23 cellular contexts compared by ENCODE assay signal in genomic region chr11:76806131-76806530, GRCh38. TPM values are rescaled to one million over a fixed set of nuclear protein-coding genes. Genes with fewer than 3 reads are reported as not detected.
DNase-seq lines count a peak whose midpoint lies in the region; ATAC-seq and TF ChIP-seq lines count a peak whose summit lies in the region.
"Had no signal": no experiment of that assay in that cellular context is flagged by ENCODE, and none has a peak within 500 bp of the region (broad histone marks: within the 10 kb centered on the region; RNA-seq: fewer than 3 reads in every experiment).

No MANE protein-coding gene starts in this region.

- TF ChIP-seq CTCF in activated CD8-positive, alpha-beta T cell treated with anti-CD3 and anti-CD28 coated beads for 36 hours (IDR thresholded peaks at IDR 0.05): no peak
- TF ChIP-seq CTCF in lung (IDR thresholded peaks at IDR 0.05; ENCODE audit: control extremely low read depth, extremely low read depth) (no peak), type B pancreatic cell (conservative IDR thresholded peaks at IDR 0.05) (no peak)

- H3K4me1 Mint-ChIP-seq in activated CD8-positive, alpha-beta T cell treated with anti-CD3 and anti-CD28 coated beads, Interleukin-2, amount 10 ng/mL, durations not matched to agents 7 days and 5 days (ENCODE audit: low read depth): peaks cover 38% of the 10 kb centered on the region
- H3K4me1 Mint-ChIP-seq in activated CD8-positive, alpha-beta T cell treated with anti-CD3 and anti-CD28 coated beads for 36 hours (ENCODE audit: low read depth): peaks cover 32% of the 10 kb centered on the region
- peaks cover 38% of the 10 kb centered on the region for H3K4me1 Mint-ChIP-seq in activated T-helper 2 cell treated with anti-CD3 and anti-CD28 coated beads, Interferon-gamma antibody, Interleukin-2, Interleukin-4, amounts not matched to agents 10 μg/mL and 5 μg/mL and 100 μg/mL, durations not matched to agents 14 hours and 24 hours and 36 hours (ENCODE audit: low read depth)
- peaks cover 19% of the 10 kb centered on the region for H3K4me1 Mint-ChIP-seq in type B pancreatic cell (ENCODE audit: unreplicated experiment)

- H3K9me3 Mint-ChIP-seq in activated CD8-positive, alpha-beta T cell treated with anti-CD3 and anti-CD28 coated beads, Interleukin-2, amount 10 ng/mL, durations not matched to agents 7 days and 5 days (ENCODE audit: insufficient read depth): no peaks in the 10 kb centered on the region
- no peaks in the 10 kb centered on the region for H3K9me3 Mint-ChIP-seq in activated CD8-positive, alpha-beta T cell treated with anti-CD3 and anti-CD28 coated beads for 36 hours
- no peaks in the 10 kb centered on the region for H3K9me3 Mint-ChIP-seq in activated T-helper 2 cell treated with anti-CD3 and anti-CD28 coated beads, Interferon-gamma antibody, Interleukin-2, Interleukin-4, amounts not matched to agents 10 μg/mL and 5 μg/mL and 100 μg/mL, durations not matched to agents 14 hours and 24 hours and 36 hours
- no peaks in the 10 kb centered on the region for H3K9me3 Mint-ChIP-seq in type B pancreatic cell
- H3K9me3 Mint-ChIP-seq: dendritic cell treated with granulocyte-macrophage colony-stimulating factor and Interleukin-4, amounts not matched to agents 40 ng/mL and 50 ng/mL, for 4 days; stimulated activated effector memory CD8-positive, alpha-beta T cell treated with anti-CD3 and anti-CD28 coated beads, Interleukin-12 subunit alpha, Interleukin-12 subunit beta, amount 100 ng/mL, for 72 hours had no signal

- DNase-seq in activated CD8-positive, alpha-beta T cell treated with anti-CD3 and anti-CD28 coated beads, Interleukin-2, amount 10 ng/mL, durations not matched to agents 7 days and 5 days: no peak
- DNase-seq in activated CD8-positive, alpha-beta T cell treated with anti-CD3 and anti-CD28 coated beads for 36 hours: no peak
- peak; percentile 7 for DNase-seq in activated T-helper 2 cell treated with anti-CD3 and anti-CD28 coated beads, Interferon-gamma antibody, Interleukin-2, Interleukin-4, amounts not matched to agents 10 μg/mL and 5 μg/mL and 100 μg/mL, durations not matched to agents 14 hours and 24 hours and 36 hours (ENCODE audit: low spot score)
- DNase-seq in lung (ENCODE audit: low spot score): peak; percentile 27
- DNase-seq in type B pancreatic cell (ENCODE audit: extremely low spot score, unreplicated experiment): peak; percentile 64
- DNase-seq in NCI-H774 (lab: John Stamatoyannopoulos, UW): no peak
- DNase-seq: activated CD4-positive, alpha-beta T cell treated with anti-CD3 and anti-CD28 coated beads, Interleukin-2, amount 50 U/mL, for 48 hours; activated naive CD8-positive, alpha-beta T cell treated with anti-CD3 and anti-CD28 coated beads, Interleukin-2, amount 10 ng/mL, durations not matched to agents 7 days and 5 days; foreskin keratinocyte; GDM1; NCI-H1417; NCI-H2171 treated with DMSO at 0.1 percent for 48 hours; NCI-H69; SHP77 treated with DMSO at 0.1 percent for 48 hours; stimulated activated CD4-positive, alpha-beta T cell treated with anti-CD3 and anti-CD28 coated beads, Interleukin-15, amount 100 ng/mL, for 24 hours; T-helper 1 cell; thyroid gland had no signal

- no peak overlapping the region for H3K27ac ChIP-seq in lung (ENCODE audit: low read depth in 1 of 2, low read length in 1 of 2)
- H3K27ac ChIP-seq: BLaER1 treated with 17β-estradiol and CSF1 and Interleukin-3, amounts not matched to agents 10 nM and 100 nM; foreskin keratinocyte had no signal

- POLR2A ChIA-PET in activated CD8-positive, alpha-beta T cell treated with anti-CD3 and anti-CD28 coated beads, Interleukin-2, amount 10 ng/mL, durations not matched to agents 7 days and 5 days (lab: Charles Lee): no interaction called here
- POLR2A ChIA-PET in activated CD8-positive, alpha-beta T cell treated with anti-CD3 and anti-CD28 coated beads for 36 hours (lab: Charles Lee): interaction anchor here (1.4 kb wide), 1 partner anchor 23 kb away, joined by 4 read pairs; the partner anchor contains the start of gene TSKU

- CTCF ChIA-PET in activated CD8-positive, alpha-beta T cell treated with anti-CD3 and anti-CD28 coated beads, Interleukin-2, amount 10 ng/mL, durations not matched to agents 7 days and 5 days (lab: Charles Lee): interaction anchor here (0.6 to 9.7 kb wide), 5 partner anchors 14 to 285 kb away, joined by 3 to 96 read pairs (median 3); no protein-coding TSS in a partner anchor
- CTCF ChIA-PET in activated CD8-positive, alpha-beta T cell treated with anti-CD3 and anti-CD28 coated beads for 36 hours (lab: Charles Lee): interaction anchor here (0.6 to 9.7 kb wide), 6 partner anchors 10 to 113 kb away, joined by 3 to 238 read pairs (median 4); no protein-coding TSS in a partner anchor

- H3K4me1 ChIP-seq in lung (ENCODE audit: control insufficient read depth in 2 of 2, insufficient read depth in 2 of 2, low read length in 2 of 2): peaks cover 0 to 16% of the 10 kb centered on the region in 2 donors
- H3K4me1 ChIP-seq: foreskin keratinocyte had no signal

- no peaks in the 10 kb centered on the region for H3K27me3 ChIP-seq in lung (ENCODE audit: control insufficient read depth, insufficient read depth)
- H3K27me3 ChIP-seq: BLaER1 treated with 17β-estradiol and CSF1 and Interleukin-3, amounts not matched to agents 10 nM and 100 nM; foreskin keratinocyte; thyroid gland had no signal

- no peaks in the 10 kb centered on the region for H3K36me3 Mint-ChIP-seq in activated CD8-positive, alpha-beta T cell treated with anti-CD3 and anti-CD28 coated beads, Interleukin-2, amount 10 ng/mL, durations not matched to agents 7 days and 5 days (ENCODE audit: low read depth)
- no peaks in the 10 kb centered on the region for H3K36me3 Mint-ChIP-seq in activated CD8-positive, alpha-beta T cell treated with anti-CD3 and anti-CD28 coated beads for 36 hours (ENCODE audit: low read depth)
- H3K36me3 Mint-ChIP-seq in activated T-helper 2 cell treated with anti-CD3 and anti-CD28 coated beads, Interferon-gamma antibody, Interleukin-2, Interleukin-4, amounts not matched to agents 10 μg/mL and 5 μg/mL and 100 μg/mL, durations not matched to agents 14 hours and 24 hours and 36 hours (ENCODE audit: low read depth): no peaks in the 10 kb centered on the region
- H3K36me3 Mint-ChIP-seq in type B pancreatic cell: no peaks in the 10 kb centered on the region
- H3K36me3 Mint-ChIP-seq: stimulated activated effector memory CD8-positive, alpha-beta T cell treated with anti-CD3 and anti-CD28 coated beads, Interleukin-12 subunit alpha, Interleukin-12 subunit beta, amount 100 ng/mL, for 72 hours had no signal

- peaks cover 12% of the 10 kb centered on the region for H3K27me3 Mint-ChIP-seq in activated CD8-positive, alpha-beta T cell treated with anti-CD3 and anti-CD28 coated beads, Interleukin-2, amount 10 ng/mL, durations not matched to agents 7 days and 5 days (ENCODE audit: low read depth)
- H3K27me3 Mint-ChIP-seq in activated CD8-positive, alpha-beta T cell treated with anti-CD3 and anti-CD28 coated beads for 36 hours: peaks cover 3% of the 10 kb centered on the region
- peaks cover 3% of the 10 kb centered on the region for H3K27me3 Mint-ChIP-seq in activated T-helper 2 cell treated with anti-CD3 and anti-CD28 coated beads, Interferon-gamma antibody, Interleukin-2, Interleukin-4, amounts not matched to agents 10 μg/mL and 5 μg/mL and 100 μg/mL, durations not matched to agents 14 hours and 24 hours and 36 hours (ENCODE audit: low read depth)
- H3K27me3 Mint-ChIP-seq in type B pancreatic cell: peaks cover 5% of the 10 kb centered on the region

- no peak overlapping the region for H3K4me3 ChIP-seq in lung
- H3K4me3 ChIP-seq: BLaER1 treated with 17β-estradiol and CSF1 and Interleukin-3, amounts not matched to agents 10 nM and 100 nM; GM12878; thyroid gland had no signal

- ATAC-seq in activated CD8-positive, alpha-beta T cell treated with anti-CD3 and anti-CD28 coated beads, Interleukin-2, amount 10 ng/mL, durations not matched to agents 7 days and 5 days: no peak
- ATAC-seq in activated CD8-positive, alpha-beta T cell treated with anti-CD3 and anti-CD28 coated beads for 36 hours: no peak
- ATAC-seq in lung (ENCODE audit: insufficient read depth, low FRiP score) (no peak), HG03457 (IDR thresholded peaks at IDR 0.05; ENCODE audit: unreplicated experiment) (no peak), GM21360 (IDR thresholded peaks at IDR 0.05; ENCODE audit: unreplicated experiment) (no peak)
- ATAC-seq: GM12878 had no signal

- H3K27ac Mint-ChIP-seq in activated CD8-positive, alpha-beta T cell treated with anti-CD3 and anti-CD28 coated beads, Interleukin-2, amount 10 ng/mL, durations not matched to agents 7 days and 5 days: peak overlapping the region; percentile 10
- no peak overlapping the region for H3K27ac Mint-ChIP-seq in activated CD8-positive, alpha-beta T cell treated with anti-CD3 and anti-CD28 coated beads for 36 hours
- H3K27ac Mint-ChIP-seq in activated T-helper 2 cell treated with anti-CD3 and anti-CD28 coated beads, Interferon-gamma antibody, Interleukin-2, Interleukin-4, amounts not matched to agents 10 μg/mL and 5 μg/mL and 100 μg/mL, durations not matched to agents 14 hours and 24 hours and 36 hours: no peak overlapping the region
- peak overlapping the region; percentile 36 for H3K27ac Mint-ChIP-seq in type B pancreatic cell
- H3K27ac Mint-ChIP-seq: activated naive CD8-positive, alpha-beta T cell treated with anti-CD3 and anti-CD28 coated beads, Interleukin-2, amount 10 ng/mL, durations not matched to agents 7 days and 5 days; dendritic cell treated with granulocyte-macrophage colony-stimulating factor and Interleukin-4, amounts not matched to agents 40 ng/mL and 50 ng/mL, for 4 days; stimulated activated effector memory CD8-positive, alpha-beta T cell treated with anti-CD3 and anti-CD28 coated beads, Interleukin-12 subunit alpha, Interleukin-12 subunit beta, amount 100 ng/mL, for 72 hours had no signal

- no peaks in the 10 kb centered on the region for H3K36me3 ChIP-seq in lung (ENCODE audit: control insufficient read depth in 2 of 2, insufficient read depth in 2 of 2, low read length in 2 of 2)
- H3K36me3 ChIP-seq: BLaER1 treated with 17β-estradiol and CSF1 and Interleukin-3, amounts not matched to agents 10 nM and 100 nM; thyroid gland had no signal

- intact Hi-C loops in activated CD8-positive, alpha-beta T cell treated with anti-CD3 and anti-CD28 coated beads for 36 hours (cut with micrococcal nuclease): loop anchor here (10.0 kb wide), 1 partner anchor 289 kb away; no protein-coding TSS in a partner anchor
- intact Hi-C loops in activated T-helper 2 cell treated with anti-CD3 and anti-CD28 coated beads, Interferon-gamma antibody, Interleukin-2, Interleukin-4, amounts not matched to agents 10 μg/mL and 5 μg/mL and 100 μg/mL, durations not matched to agents 14 hours and 24 hours and 36 hours (cut with micrococcal nuclease): loop anchor here (5.0 to 10.0 kb wide), 3 partner anchors 56 to 431 kb away; partner anchors contain the start of genes ACER3 and EMSY

- H3K9me3 ChIP-seq in lung (ENCODE audit: control insufficient read depth in 2 of 2, insufficient read depth in 1 of 2, low read length in 1 of 2): no peaks in the 10 kb centered on the region
- H3K9me3 ChIP-seq: BLaER1 treated with 17β-estradiol and CSF1 and Interleukin-3, amounts not matched to agents 10 nM and 100 nM; thyroid gland had no signal

- H3K4me3 Mint-ChIP-seq in activated CD8-positive, alpha-beta T cell treated with anti-CD3 and anti-CD28 coated beads, Interleukin-2, amount 10 ng/mL, durations not matched to agents 7 days and 5 days: no peak overlapping the region
- H3K4me3 Mint-ChIP-seq in activated CD8-positive, alpha-beta T cell treated with anti-CD3 and anti-CD28 coated beads for 36 hours: no peak overlapping the region
- no peak overlapping the region for H3K4me3 Mint-ChIP-seq in activated T-helper 2 cell treated with anti-CD3 and anti-CD28 coated beads, Interferon-gamma antibody, Interleukin-2, Interleukin-4, amounts not matched to agents 10 μg/mL and 5 μg/mL and 100 μg/mL, durations not matched to agents 14 hours and 24 hours and 36 hours (ENCODE audit: low read depth)
- no peak overlapping the region for H3K4me3 Mint-ChIP-seq in type B pancreatic cell
- H3K4me3 Mint-ChIP-seq: activated naive CD8-positive, alpha-beta T cell treated with anti-CD3 and anti-CD28 coated beads, Interleukin-2, amount 10 ng/mL, durations not matched to agents 7 days and 5 days; dendritic cell treated with granulocyte-macrophage colony-stimulating factor and Interleukin-4, amounts not matched to agents 40 ng/mL and 50 ng/mL, for 4 days; stimulated activated effector memory CD8-positive, alpha-beta T cell treated with anti-CD3 and anti-CD28 coated beads, Interleukin-12 subunit alpha, Interleukin-12 subunit beta, amount 100 ng/mL, for 72 hours had no signal

- 89 to 94% methylated on average over 7 of the region's 7 CpGs for WGBS in lung, 2 donors

RNA-seq across cellular contexts. Expression of gene TSKU, which starts 23.0 kb away (rescaled TPM):
- total RNA-seq in activated CD8-positive, alpha-beta T cell treated with anti-CD3 and anti-CD28 coated beads, Interleukin-2, amount 10 ng/mL, durations not matched to agents 7 days and 5 days: 1 to 10 TPM; 2.5 TPM
- 1 to 10 TPM; 6.5 to 8.4 TPM for total RNA-seq in activated CD8-positive, alpha-beta T cell treated with anti-CD3 and anti-CD28 coated beads for 36 hours
- total RNA-seq in activated T-helper 2 cell treated with anti-CD3 and anti-CD28 coated beads, Interferon-gamma antibody, Interleukin-2, Interleukin-4, amounts not matched to agents 10 μg/mL and 5 μg/mL and 100 μg/mL, durations not matched to agents 14 hours and 24 hours and 36 hours: 13.7 and 15.3 TPM in 2 replicates
- total RNA-seq in lung (10 to 100 TPM; 12.6 to 18.6 TPM), type B pancreatic cell (ENCODE audit: low replicate concordance) (32.8 and 36.7 TPM in 2 replicates)
- polyA plus RNA-seq in lung: 10 to 100 TPM in 1 of 2 donors, 1 to 10 TPM in 1; 3.7 to 10.6 TPM

RNA-seq across cellular contexts. Expression of gene ACER3, which starts 54.6 kb away (rescaled TPM):
- 10 to 100 TPM in 1 of 2 experiments, 1 to 10 TPM in 1; 9.4 to 13.8 TPM for total RNA-seq in activated CD8-positive, alpha-beta T cell treated with anti-CD3 and anti-CD28 coated beads, Interleukin-2, amount 10 ng/mL, durations not matched to agents 7 days and 5 days
- 10 to 100 TPM; 10.0 to 10.2 TPM for total RNA-seq in activated CD8-positive, alpha-beta T cell treated with anti-CD3 and anti-CD28 coated beads for 36 hours
- 15.4 and 15.6 TPM in 2 replicates for total RNA-seq in activated T-helper 2 cell treated with anti-CD3 and anti-CD28 coated beads, Interferon-gamma antibody, Interleukin-2, Interleukin-4, amounts not matched to agents 10 μg/mL and 5 μg/mL and 100 μg/mL, durations not matched to agents 14 hours and 24 hours and 36 hours
- total RNA-seq in lung (10 to 100 TPM; 14.4 to 37.0 TPM), type B pancreatic cell (ENCODE audit: low replicate concordance) (25.7 and 39.3 TPM in 2 replicates)
- polyA plus RNA-seq in lung: 10 to 100 TPM in 1 of 2 donors, 1 to 10 TPM in 1; 7.9 to 11.1 TPM

Comparison
In these comparisons a context has a peak if more than half of its experiments do, and no peak if none do; other contexts are left out.
1. H3K27ac Mint-ChIP-seq: peak in activated CD8-positive, alpha-beta T cell treated with anti-CD3 and anti-CD28 coated beads, Interleukin-2, amount 10 ng/mL, durations not matched to agents 7 days and 5 days (single experiment) and type B pancreatic cell (single experiment); none in activated CD8-positive, alpha-beta T cell treated with anti-CD3 and anti-CD28 coated beads for 36 hours (single experiment) and activated T-helper 2 cell treated with anti-CD3 and anti-CD28 coated beads, Interferon-gamma antibody, Interleukin-2, Interleukin-4, amounts not matched to agents 10 μg/mL and 5 μg/mL and 100 μg/mL, durations not matched to agents 14 hours and 24 hours and 36 hours (single experiment).
2. DNase-seq: peak in activated T-helper 2 cell treated with anti-CD3 and anti-CD28 coated beads, Interferon-gamma antibody, Interleukin-2, Interleukin-4, amounts not matched to agents 10 μg/mL and 5 μg/mL and 100 μg/mL, durations not matched to agents 14 hours and 24 hours and 36 hours (single experiment), lung (single experiment) and type B pancreatic cell (single experiment); none in activated CD8-positive, alpha-beta T cell treated with anti-CD3 and anti-CD28 coated beads, Interleukin-2, amount 10 ng/mL, durations not matched to agents 7 days and 5 days (single experiment), activated CD8-positive, alpha-beta T cell treated with anti-CD3 and anti-CD28 coated beads for 36 hours (single experiment) and NCI-H774 (single experiment).